ENCODE assay signal across 19 cellular contexts in the genomic region with DNA sequence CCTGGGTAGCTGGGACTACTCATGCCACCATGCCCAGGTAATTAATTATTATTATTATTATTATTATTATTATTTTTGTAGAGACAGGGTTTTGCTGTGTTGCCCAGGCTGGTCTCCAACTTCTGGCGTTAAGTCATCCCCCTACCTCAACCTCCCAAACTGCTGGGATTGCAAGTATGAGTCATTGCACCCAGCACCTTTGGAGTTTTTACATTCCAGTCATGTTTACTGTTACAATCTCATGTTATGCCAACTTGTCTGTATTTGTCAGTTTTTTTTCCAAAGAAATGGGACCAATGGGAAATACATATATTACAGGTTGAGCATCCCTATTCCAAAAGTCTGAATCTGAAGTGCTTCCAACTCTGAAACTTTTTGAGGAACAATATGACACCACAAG.
DNase-seq lines count a peak whose midpoint lies in the region; ATAC-seq and TF ChIP-seq lines count a peak whose summit lies in the region.
"Had no signal": no experiment of that assay in that cellular context is flagged by ENCODE, and none has a peak within 500 bp of the region (broad histone marks: within the 10 kb centered on the region; RNA-seq: fewer than 3 reads in every experiment).

No MANE protein-coding gene starts in this region.

- no peak overlapping the region for H3K27ac ChIP-seq in trophoblast cell (ENCODE audit: low read depth, low read length)
- no peak overlapping the region for H3K27ac ChIP-seq in effector memory CD4-positive, alpha-beta T cell (ENCODE audit: insufficient read depth, low read length, poor library complexity, severe bottlenecking)
- H3K27ac ChIP-seq: A549; BLaER1 treated with 17β-estradiol and CSF1 and Interleukin-3, amounts not matched to agents 10 nM and 100 nM had no signal

- no peak overlapping the region for H3K4me2 ChIP-seq in trophoblast cell (ENCODE audit: low read length)
- H3K4me2 ChIP-seq: A549; BLaER1 treated with 17β-estradiol and CSF1 and Interleukin-3, amounts not matched to agents 10 nM and 100 nM had no signal

- no peaks in the 10 kb centered on the region for H3K27me3 ChIP-seq in trophoblast cell (ENCODE audit: insufficient read depth, low read length)
- no peaks in the 10 kb centered on the region for H3K27me3 ChIP-seq in effector memory CD4-positive, alpha-beta T cell (replicated peaks; ENCODE audit: control insufficient read depth, insufficient read depth, low read length, poor library complexity, severe bottlenecking)
- H3K27me3 ChIP-seq: BE2C; BLaER1 treated with 17β-estradiol and CSF1 and Interleukin-3, amounts not matched to agents 10 nM and 100 nM had no signal

- H3K23ac ChIP-seq in trophoblast cell (ENCODE audit: low read length), result no peak overlapping the region

- H3K14ac ChIP-seq in trophoblast cell (ENCODE audit: low read length), result no peak overlapping the region

- no peaks in the 10 kb centered on the region for H3K4me1 ChIP-seq in trophoblast cell (ENCODE audit: control insufficient read depth in 1 of 2, insufficient read depth in 2 of 2, low read length in 2 of 2)
- no peaks in the 10 kb centered on the region for H3K4me1 ChIP-seq in effector memory CD4-positive, alpha-beta T cell (ENCODE audit: control insufficient read depth, insufficient read depth, low read length, poor library complexity, severe bottlenecking)
- H3K4me1 ChIP-seq: BE2C; BLaER1 treated with 17β-estradiol and CSF1 and Interleukin-3, amounts not matched to agents 10 nM and 100 nM had no signal

- no peak overlapping the region for H2BK5ac ChIP-seq in trophoblast cell (ENCODE audit: low read depth, low read length, poor library complexity)

- no peaks in the 10 kb centered on the region for H3K36me3 ChIP-seq in trophoblast cell (ENCODE audit: control insufficient read depth in 1 of 2, insufficient read depth in 2 of 2, low read length in 2 of 2)
- no peaks in the 10 kb centered on the region for H3K36me3 ChIP-seq in effector memory CD4-positive, alpha-beta T cell (ENCODE audit: control insufficient read depth, insufficient read depth, low read length)
- H3K36me3 ChIP-seq: BE2C; BLaER1 treated with 17β-estradiol and CSF1 and Interleukin-3, amounts not matched to agents 10 nM and 100 nM had no signal

- H2AK5ac ChIP-seq in trophoblast cell (ENCODE audit: low read length), result no peak overlapping the region

- WGBS in trophoblast cell (ENCODE audit: extremely low coverage, insufficient coverage, insufficient read length), result no CpG with 5 or more reads among the region's 1 CpG

- peak; percentile 6 for DNase-seq in ELR (ENCODE audit: low read depth)
- DNase-seq in NCI-H226, result peak; percentile 38
- peak; percentile 33 for DNase-seq in epithelial cell of esophagus (ENCODE audit: low read depth)
- DNase-seq in trophoblast cell, result peak; percentile 12 to 56
- DNase-seq in stimulated activated CD4-positive, alpha-beta T cell treated with anti-CD3 and anti-CD28 coated beads, Interleukin-4, amount 100 ng/mL, for 4 hours, result no peak
- no peak for DNase-seq in effector memory CD4-positive, alpha-beta T cell
- DNase-seq: 8988T; ACHN; AML-193; BE2C; CD4-positive, alpha-beta T cell; CD8-positive, alpha-beta memory T cell; DMS 273 treated with DMSO at 0.1 percent for 48 hours; DMS79 treated with DMSO at 0.1 percent for 48 hours; GOT3; HCEC 1CT had no signal

- H3K18ac ChIP-seq in trophoblast cell (ENCODE audit: low read length), result no peak overlapping the region

- no peak overlapping the region for H4K91ac ChIP-seq in trophoblast cell (ENCODE audit: low read depth, low read length)

- H3K4me3 ChIP-seq in epithelial cell of esophagus (ENCODE audit: low read length) (no peak overlapping the region), trophoblast cell (ENCODE audit: low read depth, low read length) (no peak overlapping the region)
- H3K4me3 ChIP-seq in effector memory CD4-positive, alpha-beta T cell (ENCODE audit: insufficient read depth, low read depth, low read length, poor library complexity, severe bottlenecking), result no peak overlapping the region
- H3K4me3 ChIP-seq: A549; BLaER1 treated with 17β-estradiol and CSF1 and Interleukin-3, amounts not matched to agents 10 nM and 100 nM had no signal

- no peak for TF ChIP-seq CTCF in epithelial cell of esophagus (IDR thresholded peaks at IDR 0.05; ENCODE audit: insufficient read depth, low read depth, low read length, missing control alignments)

- H3K4ac ChIP-seq in trophoblast cell (ENCODE audit: low read depth, low read length), result no peak overlapping the region

- H2BK120ac ChIP-seq in trophoblast cell (ENCODE audit: insufficient read depth, low read length, poor library complexity), result no peak overlapping the region

- no peaks in the 10 kb centered on the region for H3K79me1 ChIP-seq in trophoblast cell (ENCODE audit: low read length)

- H2BK12ac ChIP-seq in trophoblast cell (ENCODE audit: low read length), result no peak overlapping the region

- ATAC-seq in activated CD4-positive, CD25-positive, alpha-beta regulatory T cell treated with anti-CD3 and anti-CD28 coated beads, Interleukin-2, amount 50 U/mL, for 24 hours, result no peak
- ATAC-seq: A549 had no signal

- no peaks in the 10 kb centered on the region for H3K9me3 ChIP-seq in trophoblast cell (ENCODE audit: insufficient read depth, low read depth, low read length)
- no peaks in the 10 kb centered on the region for H3K9me3 ChIP-seq in effector memory CD4-positive, alpha-beta T cell (ENCODE audit: control insufficient read depth, low read length)
- H3K9me3 ChIP-seq: BE2C had no signal

- no peak overlapping the region for H4K8ac ChIP-seq in trophoblast cell (ENCODE audit: low read depth, low read length)

- no peak overlapping the region for H2AFZ ChIP-seq in trophoblast cell (ENCODE audit: insufficient read depth, low read length, poor library complexity)

- H3K79me2 ChIP-seq in trophoblast cell (ENCODE audit: control insufficient read depth, insufficient read depth, low read length, poor library complexity), result no peaks in the 10 kb centered on the region

- H4K12ac ChIP-seq in trophoblast cell (ENCODE audit: low read depth, low read length), result no peak overlapping the region

- no peak overlapping the region for H3K9ac ChIP-seq in trophoblast cell (ENCODE audit: low read length)
- H3K9ac ChIP-seq: BLaER1 treated with 17β-estradiol and CSF1 and Interleukin-3, amounts not matched to agents 10 nM and 100 nM had no signal

Comparison
In these comparisons a context has a peak if more than half of its experiments do, and no peak if none do; other contexts are left out.
1. DNase-seq: peak in ELR (single experiment), NCI-H226 (single experiment), epithelial cell of esophagus (single experiment) and trophoblast cell (2 of 2); none in stimulated activated CD4-positive, alpha-beta T cell treated with anti-CD3 and anti-CD28 coated beads, Interleukin-4, amount 100 ng/mL, for 4 hours (0 of 2) and effector memory CD4-positive, alpha-beta T cell (0 of 3).